ENCODE assay signal across 18 cellular contexts in genomic region chr5:141032626-141033025, GRCh38. TPM values are rescaled to one million over a fixed set of nuclear protein-coding genes. Genes with fewer than 3 reads are reported as not detected.
A peak's percentile ranks its signal among the peaks of the same experiment; 100 is the strongest.
DNase-seq lines count a peak whose midpoint lies in the region; FAIRE-seq and TF ChIP-seq lines count a peak whose summit lies in the region.
"Had no signal": no experiment of that assay in that cellular context is flagged by ENCODE, and none has a peak within 500 bp of the region (broad histone marks: within the 10 kb centered on the region; RNA-seq: fewer than 3 reads in every experiment).

No MANE protein-coding gene starts in this region.

- DNase-seq in A673 (ENCODE audit: low spot score) (no peak), H9 (no peak), H1 (ENCODE audit: low read depth in 1 of 2, low spot score in 2 of 2) (no peak), progenitor cell of endocrine pancreas (ENCODE audit: low spot score, unreplicated experiment) (no peak), RPMI8226 (no peak), stomach (no peak)
- DNase-seq in stimulated activated naive CD4-positive, alpha-beta T cell treated with Interleukin-2 at 50 U/mL for 16 hours (lab: John Stamatoyannopoulos, UW): no peak
- DNase-seq: Calu3; CD8-positive, alpha-beta T cell; DMS79 treated with DMSO at 0.1 percent for 48 hours; GF-D8 had no signal

- H3K4ac ChIP-seq in H9 (ENCODE audit: low read depth, low read length) (no peak overlapping the region), H1 (replicated peaks; ENCODE audit: insufficient read length, low read depth, low read length) (no peak overlapping the region)

- no peaks in the 10 kb centered on the region for H3K9me3 Mint-ChIP-seq in H9
- H3K9me3 Mint-ChIP-seq in progenitor cell of endocrine pancreas (ENCODE audit: low read depth): no peaks in the 10 kb centered on the region
- H3K9me3 Mint-ChIP-seq: CD8-positive, alpha-beta T cell had no signal

- H3K4me3 ChIP-seq in A673 (ENCODE audit: low read depth, low read length, poor library complexity, severe bottlenecking): no peak overlapping the region
- H3K4me3 ChIP-seq in H1 (ENCODE audit: extremely low read depth in 1 of 4, insufficient read depth in 2 of 4, low read depth in 3 of 4, low read length in 4 of 4): no peak overlapping the region
- H3K4me3 ChIP-seq in stomach: no peak overlapping the region
- H3K4me3 ChIP-seq: A549; BLaER1 treated with 17β-estradiol and CSF1 and Interleukin-3, amounts not matched to agents 10 nM and 100 nM had no signal

- POLR2A ChIA-PET in A673 (lab: Charles Lee; ENCODE audit: low non-redundant PET) (no interaction called here), H1 (lab: Charles Lee; ENCODE audit: partially characterized antibody) (interaction anchor here (0.7 to 1.1 kb wide), 2 partner anchors 29 to 31 kb away, joined by 3 read pairs; no protein-coding TSS in a partner anchor)

- no CpG with 5 or more reads among the region's 1 CpG for WGBS in H9 (ENCODE audit: extremely low coverage, insufficient read length, low lambda C conversion rate)
- WGBS in H1 (ENCODE audit: extremely low coverage in 1 of 2, insufficient coverage in 1 of 2, insufficient read length in 1 of 2, insufficient replicate concordance in 2 of 2, low coverage in 1 of 2, low lambda C conversion rate in 2 of 2, missing lambda C conversion rate in 1 of 2), 2 experiments: 95% methylated on average over 1 of the region's 1 CpG; no CpG with 5 or more reads in 1 of the 2 experiments
- WGBS in stomach, 5 donors: 50 to 68% (median 65%) methylated on average over 1 of the region's 1 CpG

- H3K79me2 ChIP-seq in H9 (ENCODE audit: insufficient read depth, low read length) (no peaks in the 10 kb centered on the region), H1 (ENCODE audit: control insufficient read depth in 1 of 2, insufficient read depth in 2 of 2, low read length in 2 of 2) (no peaks in the 10 kb centered on the region)

- H3K9me3 ChIP-seq in A673 (ENCODE audit: low read depth, low read length, poor library complexity, severe bottlenecking): no peaks in the 10 kb centered on the region
- no peaks in the 10 kb centered on the region for H3K9me3 ChIP-seq in H9 (ENCODE audit: control insufficient read depth, low read depth, low read length)
- no peaks in the 10 kb centered on the region for H3K9me3 ChIP-seq in H1 (ENCODE audit: insufficient read depth in 2 of 2, low read depth in 1 of 2, low read length in 1 of 2)
- no peaks in the 10 kb centered on the region for H3K9me3 ChIP-seq in stomach
- H3K9me3 ChIP-seq: A549; BLaER1 treated with 17β-estradiol and CSF1 and Interleukin-3, amounts not matched to agents 10 nM and 100 nM had no signal

- H3K27ac Mint-ChIP-seq in H9 (no peak overlapping the region), progenitor cell of endocrine pancreas (no peak overlapping the region)
- H3K27ac Mint-ChIP-seq: CD8-positive, alpha-beta T cell; IgD-negative memory B cell had no signal

- H3T11ph ChIP-seq in H9 (ENCODE audit: low read length): no peak overlapping the region

- BruUV-seq in A673 (replicated peaks; lab: Mats Ljungman, UMichigan): no TSS peak

- TF ChIP-seq EP300 in H1 (IDR thresholded peaks at IDR 0.05; ENCODE audit: borderline replicate concordance in 1 of 2, low read depth in 2 of 2, low read length in 2 of 2): no peak
- TF ChIP-seq EP300 in stomach (IDR thresholded peaks at IDR 0.05): no peak

- H2AFZ ChIP-seq in H9 (ENCODE audit: low read length): no peak overlapping the region
- 0 out of 2 replicates have a peak overlapping the region, but pooled peaks have one; percentile 8 for H2AFZ ChIP-seq in H1 (ENCODE audit: low read length)

- no peak overlapping the region for H2BK5ac ChIP-seq in H9 (ENCODE audit: insufficient read length, low read length)
- H2BK5ac ChIP-seq in H1 (ENCODE audit: low read depth, low read length): no peak overlapping the region

- H3K9ac ChIP-seq in H9 (ENCODE audit: extremely low read depth, insufficient read length, low read length): no peak overlapping the region
- no peak overlapping the region for H3K9ac ChIP-seq in H1 (replicated peaks in 1 of 4; ENCODE audit: extremely low read depth in 1 of 4, low read depth in 3 of 4, low read length in 3 of 4)
- H3K9ac ChIP-seq: BLaER1 treated with 17β-estradiol and CSF1 and Interleukin-3, amounts not matched to agents 10 nM and 100 nM had no signal

- H4K20me1 ChIP-seq in H9 (ENCODE audit: control insufficient read depth, insufficient read depth, insufficient read length) (no peaks in the 10 kb centered on the region), H1 (replicated peaks in 1 of 2; ENCODE audit: control insufficient read depth in 1 of 2, insufficient read depth in 2 of 2, low read length in 2 of 2) (no peaks in the 10 kb centered on the region)
- H4K20me1 ChIP-seq: BLaER1 treated with 17β-estradiol and CSF1 and Interleukin-3, amounts not matched to agents 10 nM and 100 nM had no signal

- peak; percentile 20 to 52 for TF ChIP-seq RAD21 in H1 (IDR thresholded peaks at IDR 0.05 in 1 of 2, conservative IDR thresholded peaks at IDR 0.05 in 1 of 2; ENCODE audit: low read depth in 2 of 2, low read length in 2 of 2)

- no peaks in the 10 kb centered on the region for H3K36me3 Mint-ChIP-seq in H9 (ENCODE audit: insufficient read depth in 1 of 3, low read depth in 3 of 3)
- no peaks in the 10 kb centered on the region for H3K36me3 Mint-ChIP-seq in progenitor cell of endocrine pancreas (ENCODE audit: insufficient read depth)
- H3K36me3 Mint-ChIP-seq: CD8-positive, alpha-beta T cell; IgD-negative memory B cell had no signal

- peak; percentile 60 for FAIRE-seq in H1 (lab: Jason Lieb, UNC)
- FAIRE-seq: A549, H54, HepG2 had no signal

- TF ChIP-seq POLR2A in H1 (IDR thresholded peaks at IDR 0.05; ENCODE audit: control extremely low read depth in 1 of 2, low read depth in 2 of 2, low read length in 2 of 2) (no peak), stomach (IDR thresholded peaks at IDR 0.05) (no peak)

- H4K91ac ChIP-seq in H9 (ENCODE audit: insufficient read length, low read depth, low read length) (no peak overlapping the region), H1 (replicated peaks; ENCODE audit: insufficient read length, low read length) (no peak overlapping the region)

- no peak overlapping the region for H3K23ac ChIP-seq in H9 (ENCODE audit: insufficient read length, low read depth, low read length)
- no peak overlapping the region for H3K23ac ChIP-seq in H1 (ENCODE audit: insufficient read length)

- no peak overlapping the region for H3K27ac ChIP-seq in A673 (ENCODE audit: low read depth, low read length, poor library complexity, severe bottlenecking)
- no peak overlapping the region for H3K27ac ChIP-seq in H9 (ENCODE audit: insufficient read length, low read depth, low read length)
- no peak overlapping the region for H3K27ac ChIP-seq in H1 (ENCODE audit: low read depth, low read length)
- H3K27ac ChIP-seq in stomach: no peak overlapping the region
- H3K27ac ChIP-seq: 22Rv1; A549; BLaER1 treated with 17β-estradiol and CSF1 and Interleukin-3, amounts not matched to agents 10 nM and 100 nM had no signal

- H3K79me1 ChIP-seq in H9 (ENCODE audit: insufficient read depth, low read depth, low read length, poor library complexity, severe bottlenecking) (no peaks in the 10 kb centered on the region), H1 (ENCODE audit: low read depth, low read length) (no peaks in the 10 kb centered on the region)

- peaks cover under 1% of the 10 kb centered on the region in 2 experiments; a peak in 3 of 4 replicates for H3K4me1 Mint-ChIP-seq in H9
- H3K4me1 Mint-ChIP-seq in progenitor cell of endocrine pancreas (ENCODE audit: low read depth): no peaks in the 10 kb centered on the region
- H3K4me1 Mint-ChIP-seq: IgD-negative memory B cell had no signal

- no peak overlapping the region for H2BK12ac ChIP-seq in H9 (ENCODE audit: insufficient read length, low read depth, low read length)
- no peak overlapping the region for H2BK12ac ChIP-seq in H1 (ENCODE audit: low read depth, low read length)

- no peak overlapping the region for H4K5ac ChIP-seq in H9 (ENCODE audit: insufficient read length, low read depth, low read length)
- no peak overlapping the region for H4K5ac ChIP-seq in H1 (ENCODE audit: insufficient read length, low read depth, low read length)

- intact Hi-C loops in A673 (cut with micrococcal nuclease; ENCODE audit: unreplicated experiment) (no loop called here), stomach (cut with DNase I; ENCODE audit: low total_unique reads) (no loop called here)

- H3K4me1 ChIP-seq in A673 (ENCODE audit: insufficient read depth, low read length, poor library complexity, severe bottlenecking) (no peaks in the 10 kb centered on the region), H9 (ENCODE audit: insufficient read depth, low read length) (no peaks in the 10 kb centered on the region), H1 (replicated peaks in 1 of 4; ENCODE audit: control insufficient read depth in 3 of 4, insufficient read depth in 4 of 4, low read length in 3 of 4) (no peaks in the 10 kb centered on the region), stomach (no peaks in the 10 kb centered on the region)
- H3K4me1 ChIP-seq: A549; BLaER1 treated with 17β-estradiol and CSF1 and Interleukin-3, amounts not matched to agents 10 nM and 100 nM had no signal

- 0 out of 2 replicates have a peak, but pooled peaks have one; percentile 13 for TF ChIP-seq CTCF in A673 (conservative IDR thresholded peaks at IDR 0.05; ENCODE audit: low read depth, low read length)
- TF ChIP-seq CTCF in H9 (conservative IDR thresholded peaks at IDR 0.05): peak; percentile 57
- peak in 2 of 3 experiments; percentile 18 to 32; a peak in 2 of 4 replicates for TF ChIP-seq CTCF in H1 (IDR thresholded peaks at IDR 0.05; ENCODE audit: control extremely low read depth in 1 of 3, insufficient read depth in 1 of 3, low read depth in 1 of 3, low read length in 3 of 3)
- TF ChIP-seq CTCF in progenitor cell of endocrine pancreas (IDR thresholded peaks at IDR 0.05; ENCODE audit: unreplicated experiment): peak; percentile 26
- no peak for TF ChIP-seq CTCF in stomach (IDR thresholded peaks at IDR 0.05)

- H2AK5ac ChIP-seq in H9 (ENCODE audit: insufficient read length, low read length) (no peak overlapping the region), H1 (ENCODE audit: low read depth, low read length) (no peak overlapping the region)

- no peaks in the 10 kb centered on the region for H3K36me3 ChIP-seq in A673 (ENCODE audit: insufficient read depth, low read length, poor library complexity, severe bottlenecking)
- H3K36me3 ChIP-seq in H1 (ENCODE audit: control insufficient read depth in 2 of 4, insufficient read depth in 4 of 4, low read length in 3 of 4): no peaks in the 10 kb centered on the region
- H3K36me3 ChIP-seq in stomach: no peaks in the 10 kb centered on the region
- H3K36me3 ChIP-seq: BLaER1 treated with 17β-estradiol and CSF1 and Interleukin-3, amounts not matched to agents 10 nM and 100 nM had no signal

- H3K4me3 Mint-ChIP-seq in H9: no peak overlapping the region
- H3K4me3 Mint-ChIP-seq in progenitor cell of endocrine pancreas (ENCODE audit: low read depth): no peak overlapping the region
- H3K4me3 Mint-ChIP-seq: CD8-positive, alpha-beta T cell; IgD-negative memory B cell had no signal

- H3K18ac ChIP-seq in H9 (ENCODE audit: insufficient read length, low read depth, low read length) (no peak overlapping the region), H1 (ENCODE audit: extremely low read depth, low read length) (no peak overlapping the region)

- no peaks in the 10 kb centered on the region for H3K27me3 ChIP-seq in A673 (replicated peaks; ENCODE audit: insufficient read depth, low read depth, low read length, poor library complexity)
- H3K27me3 ChIP-seq in H9 (ENCODE audit: insufficient read depth, low read length): no peaks in the 10 kb centered on the region; the same call in 1 of the 2 replicates
- no peaks in the 10 kb centered on the region; a peak in 1 of 7 replicates for H3K27me3 ChIP-seq in H1 (replicated peaks in 1 of 4; ENCODE audit: control insufficient read depth in 3 of 4, extremely low read depth in 1 of 4, insufficient read depth in 3 of 4, low read length in 3 of 4)
- H3K27me3 ChIP-seq in stomach: no peaks in the 10 kb centered on the region
- H3K27me3 ChIP-seq: BLaER1 treated with 17β-estradiol and CSF1 and Interleukin-3, amounts not matched to agents 10 nM and 100 nM had no signal

- H2BK120ac ChIP-seq in H9 (ENCODE audit: low read depth, low read length, poor library complexity, severe bottlenecking): no peak overlapping the region
- H2BK120ac ChIP-seq in H1 (replicated peaks; ENCODE audit: low read depth, low read length): no peak overlapping the region

- H3K23me2 ChIP-seq in H9 (ENCODE audit: insufficient read length, low read depth, low read length, poor library complexity, severe bottlenecking) (no peaks in the 10 kb centered on the region), H1 (ENCODE audit: low read depth, low read length) (no peaks in the 10 kb centered on the region)

- CTCF ChIA-PET in A673 (lab: Charles Lee): interaction anchor here (0.6 kb wide), 1 partner anchor 238 kb away, joined by 3 read pairs; no protein-coding TSS in a partner anchor
- CTCF ChIA-PET in H1 (lab: Charles Lee; ENCODE audit: partially characterized antibody): interaction anchor here (0.6 to 3.7 kb wide), 15 partner anchors 9 to 465 kb away, joined by 3 to 17 read pairs (median 4); partner anchors contain the start of genes PCDHA12 and PCDHAC1

- H3K56ac ChIP-seq in H9 (ENCODE audit: insufficient read length, low read depth, low read length) (no peak overlapping the region), H1 (replicated peaks; ENCODE audit: insufficient read length, low read depth, low read length) (no peak overlapping the region)

- H3K4me2 ChIP-seq in H9 (ENCODE audit: insufficient read depth, insufficient read length, low read length): no peak overlapping the region
- no peak overlapping the region for H3K4me2 ChIP-seq in H1 (ENCODE audit: insufficient read depth in 1 of 2, low read depth in 2 of 2, low read length in 2 of 2)
- H3K4me2 ChIP-seq: A549; BLaER1 treated with 17β-estradiol and CSF1 and Interleukin-3, amounts not matched to agents 10 nM and 100 nM had no signal

- H4K8ac ChIP-seq in H9 (replicated peaks; ENCODE audit: insufficient read length, low read depth, low read length): no peak overlapping the region
- H4K8ac ChIP-seq in H1 (ENCODE audit: extremely low read depth, insufficient read depth, low read length): no peak overlapping the region

- H2BK20ac ChIP-seq in H9 (ENCODE audit: low read depth, low read length, poor library complexity, severe bottlenecking) (no peak overlapping the region), H1 (ENCODE audit: low read length) (no peak overlapping the region)

- H3K14ac ChIP-seq in H9 (ENCODE audit: insufficient read depth, low read length): no peak overlapping the region
- no peak overlapping the region for H3K14ac ChIP-seq in H1 (ENCODE audit: insufficient read length)

- no peak overlapping the region for H2BK15ac ChIP-seq in H9 (ENCODE audit: low read depth, low read length)
- H2BK15ac ChIP-seq in H1 (ENCODE audit: low read length): no peak overlapping the region

- H3K27me3 Mint-ChIP-seq in H9 (ENCODE audit: low read depth): no peaks in the 10 kb centered on the region
- peaks cover 2% of the 10 kb centered on the region for H3K27me3 Mint-ChIP-seq in progenitor cell of endocrine pancreas
- H3K27me3 Mint-ChIP-seq: IgD-negative memory B cell had no signal

RNA-seq across cellular contexts. Expression of gene PCDHB1, which starts 18.5 kb away (rescaled TPM):
- total RNA-seq in A673 (2021) (0.04 and 0.06 TPM in 2 replicates), H9 (2021) (0.07 and 0.11 TPM in 2 replicates), progenitor cell of endocrine pancreas (0.29 and 0.31 TPM in 2 replicates), stomach (under 1 TPM in 2 of 5 donors, not detected in 3; under 0.01 to 0.37 TPM)
- 0.04 and 0.08 TPM in 2 replicates for total RNA-seq in H1 (2021; fragmentation: NEBNext Ultra II Directional; extraction: Animal tissue kit (Norgen Biotek cat#: 25700))
- polyA plus RNA-seq in H1 (2011; rRNA removed) (0.03 and 0.05 TPM in 2 replicates), stomach (under 1 TPM in 1 of 3 donors, not detected in 2; 0.03 TPM)
- 0.08 TPM for polyA plus RNA-seq in H1 (2011; cell fraction: cytosol; rRNA removed)
- polyA plus RNA-seq in H1 (2011; cell fraction: nucleus; rRNA removed): 0.10 TPM
- polyA plus RNA-seq in H1 (2012, experiment 1 of 2): 0.01 to 0.05 TPM (median 0.04 TPM) in 3 of 4 replicates, not detected in the other
- not detected for polyA plus RNA-seq in H1 (2012, experiment 2 of 2)
- polyA plus RNA-seq in H1 (2013, experiment 1 of 2): 0.06 TPM
- 0.06 TPM for polyA plus RNA-seq in H1 (2013, experiment 2 of 2)
- polyA minus RNA-seq in H1 (2011; rRNA and poly(A)+ RNA removed): 0.17 and 0.35 TPM in 2 replicates
- polyA minus RNA-seq in H1 (2011; cell fraction: cytosol; rRNA and poly(A)+ RNA removed): not detected
- polyA minus RNA-seq in H1 (2011; cell fraction: nucleus; rRNA and poly(A)+ RNA removed): 0.40 TPM
- total RNA-seq: Calu3; CD8-positive, alpha-beta T cell; HepG2 had no signal
- polyA plus RNA-seq: A549, AG04450, HepG2, IgD-negative memory B cell had no signal

Comparison
In these comparisons a context has a peak if more than half of its experiments do, and no peak if none do; other contexts are left out.
1. CTCF ChIP-seq: peak in A673 (single experiment), H9 (single experiment), H1 (2 of 3) and progenitor cell of endocrine pancreas (single experiment); none in stomach (0 of 7).